ENCODE assay signal across 8 cellular contexts in the genomic region with DNA sequence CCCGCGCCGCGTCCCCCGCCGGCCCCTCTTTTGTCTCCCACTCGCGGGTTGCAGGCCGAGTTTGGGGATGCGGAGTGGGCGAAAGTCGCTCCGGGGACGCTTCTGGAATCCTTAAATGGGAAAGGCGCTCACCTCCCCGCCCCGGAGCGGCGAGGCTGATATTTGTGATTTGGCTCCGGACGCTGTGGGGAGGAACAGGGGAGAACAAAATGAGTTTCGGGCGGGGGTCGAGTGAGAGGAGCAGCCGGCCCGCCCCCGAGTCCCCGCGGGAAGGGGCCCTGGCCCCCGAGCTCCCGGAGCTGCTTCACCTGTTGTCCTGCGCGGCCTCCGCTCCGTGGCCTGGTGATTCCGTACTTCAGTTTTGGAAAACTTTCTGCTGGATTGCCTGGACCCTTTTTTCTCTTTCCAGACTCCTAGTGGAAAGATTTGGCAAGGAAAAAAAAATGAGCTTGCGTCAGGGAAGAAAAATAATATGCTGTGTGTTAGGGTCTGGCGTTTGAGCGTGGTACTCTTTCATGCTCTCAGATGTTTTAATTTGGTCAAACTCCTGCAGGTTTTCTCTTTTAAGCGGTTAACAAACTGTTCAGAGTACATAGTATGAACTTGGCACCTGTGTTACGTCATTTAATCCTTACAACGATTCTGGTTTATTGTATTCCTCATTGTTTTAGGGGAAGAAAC. TPM values are rescaled to one million over a fixed set of nuclear protein-coding genes. Genes with fewer than 3 reads are reported as not detected.
DNase-seq lines count a peak whose midpoint lies in the region; ATAC-seq lines count a peak whose summit lies in the region.

No MANE protein-coding gene starts in this region.

- H3K36me3 ChIP-seq in Karpas-422 (ENCODE audit: insufficient read depth, low read length) (no peaks in the 10 kb centered on the region), esophagus (ENCODE audit: control insufficient read depth in 2 of 2, insufficient read depth in 2 of 2, low read length in 1 of 2) (no peaks in the 10 kb centered on the region)

- no peak overlapping the region for H2AFZ ChIP-seq in Karpas-422 (ENCODE audit: low read length)

- H4K20me1 ChIP-seq in Karpas-422 (ENCODE audit: insufficient read depth, low read depth, low read length): 0 out of 2 replicates have a peak, but pooled peaks cover 7% of the 10 kb centered on the region

- ATAC-seq in natural killer cell treated with Interleukin-12 subunit alpha and Interleukin-12 subunit beta and Interleukin-15 and Interleukin-18, amount 100 ng/mL, for 72 hours: no peak
- ATAC-seq in GM21381 (IDR thresholded peaks at IDR 0.05; ENCODE audit: unreplicated experiment): no peak

- H3K27me3 Mint-ChIP-seq in natural killer cell treated with Interleukin-12 subunit alpha and Interleukin-12 subunit beta and Interleukin-15 and Interleukin-18, amount 100 ng/mL, for 72 hours: peaks cover 18 to 29% of the 10 kb centered on the region in 2 donors

- H3K4me3 ChIP-seq in Karpas-422 (ENCODE audit: low read length) (peak overlapping the region; percentile 60), esophagus (ENCODE audit: low read depth in 1 of 2, low read length in 2 of 2) (peak overlapping the region; percentile 86 to 96)

- H3K27me3 ChIP-seq in Karpas-422 (ENCODE audit: low read length) (no peaks in the 10 kb centered on the region), esophagus (ENCODE audit: control insufficient read depth in 1 of 2, insufficient read depth in 2 of 2, low read length in 2 of 2) (no peaks in the 10 kb centered on the region)

- peaks cover 10% of the 10 kb centered on the region for H3K36me3 Mint-ChIP-seq in natural killer cell treated with Interleukin-12 subunit alpha and Interleukin-12 subunit beta and Interleukin-15 and Interleukin-18, amount 100 ng/mL, for 72 hours

- peak overlapping the region; percentile 67 for H3K9ac ChIP-seq in Karpas-422 (ENCODE audit: low read length)

- no peaks in the 10 kb centered on the region for H3K79me2 ChIP-seq in Karpas-422 (ENCODE audit: low read length)

- H3K27ac ChIP-seq in Karpas-422 (ENCODE audit: low read length): no peak overlapping the region
- H3K27ac ChIP-seq in esophagus (ENCODE audit: low read depth in 2 of 2, low read length in 1 of 2): peak overlapping the region; percentile 87 to 88

- DNase-seq in NCI-H2171 treated with DMSO at 0.1 percent for 48 hours (lab: John Stamatoyannopoulos, UW): peak; percentile 51
- DNase-seq in NCI-H2171 (lab: John Stamatoyannopoulos, UW): no peak
- no peak for DNase-seq in Karpas-422
- DNase-seq in activated CD4-positive, alpha-beta T cell treated with anti-CD3 and anti-CD28 coated beads, Interleukin-2, amount 50 U/mL, for 48 hours: peak; percentile 19 to 31
- DNase-seq in natural killer cell treated with Interleukin-12 subunit alpha and Interleukin-12 subunit beta and Interleukin-15 and Interleukin-18, amount 100 ng/mL, for 72 hours (ENCODE audit: low spot score): no peak
- peak; percentile 54 for DNase-seq in ureter (ENCODE audit: low spot score)

- H3K9me3 Mint-ChIP-seq in natural killer cell treated with Interleukin-12 subunit alpha and Interleukin-12 subunit beta and Interleukin-15 and Interleukin-18, amount 100 ng/mL, for 72 hours: no peaks in the 10 kb centered on the region

- H3K4me1 ChIP-seq in Karpas-422 (ENCODE audit: low read length) (peaks cover 15% of the 10 kb centered on the region), esophagus (ENCODE audit: control insufficient read depth in 2 of 2, insufficient read depth in 2 of 2, low read length in 1 of 2) (no peaks in the 10 kb centered on the region)

- H3K4me3 Mint-ChIP-seq in natural killer cell treated with Interleukin-12 subunit alpha and Interleukin-12 subunit beta and Interleukin-15 and Interleukin-18, amount 100 ng/mL, for 72 hours: peak overlapping the region; percentile 89

- H3K9me3 ChIP-seq in Karpas-422 (ENCODE audit: low read length) (no peaks in the 10 kb centered on the region), esophagus (ENCODE audit: control insufficient read depth in 2 of 2, insufficient read depth in 1 of 2, low read depth in 1 of 2, low read length in 1 of 2) (no peaks in the 10 kb centered on the region)

- peak overlapping the region; percentile 71 for H3K4me2 ChIP-seq in Karpas-422 (ENCODE audit: low read depth, low read length, poor library complexity, severe bottlenecking)

- no peaks in the 10 kb centered on the region for H3K9me2 ChIP-seq in Karpas-422 (replicated peaks; ENCODE audit: insufficient read depth, low read length)

- peak overlapping the region in 1 of 2 donors; percentile 52 for H3K27ac Mint-ChIP-seq in natural killer cell treated with Interleukin-12 subunit alpha and Interleukin-12 subunit beta and Interleukin-15 and Interleukin-18, amount 100 ng/mL, for 72 hours

- 2% methylated on average over 42 of the region's 42 CpGs for WGBS in esophagus, 2 donors

- peaks cover 32 to 37% of the 10 kb centered on the region in 2 donors for H3K4me1 Mint-ChIP-seq in natural killer cell treated with Interleukin-12 subunit alpha and Interleukin-12 subunit beta and Interleukin-15 and Interleukin-18, amount 100 ng/mL, for 72 hours (ENCODE audit: low read depth in 2 of 2)

RNA-seq across cellular contexts. Expression of a gene that starts 0.8 kb away (rescaled TPM):
- total RNA-seq in Karpas-422 (2014; rRNA removed; shearing (Covaris generic); ENCODE audit: low replicate concordance): 2.2 and 3.2 TPM in 2 replicates
- 1 to 10 TPM; 2.5 to 6.8 TPM for polyA plus RNA-seq in esophagus
- 10 to 100 TPM in 1 of 2 donors, 1 to 10 TPM in 1; 8.2 to 11.5 TPM for total RNA-seq in natural killer cell treated with Interleukin-12 subunit alpha and Interleukin-12 subunit beta and Interleukin-15 and Interleukin-18, amount 100 ng/mL, for 72 hours
- 54.8 TPM for total RNA-seq in ureter

Comparison
In these comparisons a context has a peak if more than half of its experiments do, and no peak if none do; other contexts are left out.
1. DNase-seq: peak in NCI-H2171 treated with DMSO at 0.1 percent for 48 hours (single experiment), activated CD4-positive, alpha-beta T cell treated with anti-CD3 and anti-CD28 coated beads, Interleukin-2, amount 50 U/mL, for 48 hours (2 of 2) and ureter (single experiment); none in NCI-H2171 (single experiment), Karpas-422 (single experiment) and natural killer cell treated with Interleukin-12 subunit alpha and Interleukin-12 subunit beta and Interleukin-15 and Interleukin-18, amount 100 ng/mL, for 72 hours (single experiment).